Comparison of ENCODE assay signal across 1 cellular context in the genomic region with DNA sequence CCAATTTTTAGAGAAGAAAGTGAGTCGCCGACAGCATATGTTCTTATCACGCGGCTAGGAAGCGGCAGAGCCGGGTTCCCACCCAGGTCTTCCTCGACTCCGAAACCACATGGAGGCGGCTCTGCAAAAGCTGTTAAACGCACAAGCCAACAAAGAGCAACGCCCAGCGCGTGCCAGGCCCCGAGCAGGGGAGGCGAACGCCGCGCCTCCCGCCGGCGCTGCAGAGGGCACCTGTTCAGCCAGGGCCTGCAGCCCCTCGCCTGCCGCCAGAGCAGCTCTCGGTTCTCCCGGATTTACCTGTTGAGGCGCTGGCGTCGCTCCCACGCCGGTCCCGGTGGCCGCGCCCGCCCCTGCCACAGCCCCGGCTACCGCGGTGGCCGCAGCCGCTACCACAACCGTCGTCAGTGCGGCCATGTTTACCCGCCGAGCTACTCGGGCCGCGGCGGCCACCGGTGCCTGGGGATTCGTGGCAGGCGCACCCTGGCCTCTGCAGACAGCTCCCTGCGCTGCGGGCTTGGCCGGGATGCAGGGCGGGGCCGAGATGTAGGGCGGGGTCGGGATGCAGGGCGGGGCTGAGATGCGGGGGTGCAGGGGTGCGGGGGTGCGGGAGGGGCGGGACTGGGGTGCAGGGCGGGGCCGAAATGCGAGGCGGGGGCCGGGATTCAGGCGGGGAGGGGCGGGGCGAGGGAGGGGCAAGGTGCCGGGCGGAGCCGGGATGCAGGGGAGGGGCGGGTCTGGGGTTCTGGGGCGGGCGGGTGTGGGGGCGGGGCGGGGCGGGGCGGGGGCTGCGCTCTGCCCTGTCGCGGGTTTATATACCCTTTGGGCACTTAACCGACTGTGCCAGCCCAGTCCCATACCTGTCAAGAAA.
A peak's percentile ranks its signal among the peaks of the same experiment; 100 is the strongest.
TF ChIP-seq lines count a peak whose summit lies in the region.

A gene with protein sequence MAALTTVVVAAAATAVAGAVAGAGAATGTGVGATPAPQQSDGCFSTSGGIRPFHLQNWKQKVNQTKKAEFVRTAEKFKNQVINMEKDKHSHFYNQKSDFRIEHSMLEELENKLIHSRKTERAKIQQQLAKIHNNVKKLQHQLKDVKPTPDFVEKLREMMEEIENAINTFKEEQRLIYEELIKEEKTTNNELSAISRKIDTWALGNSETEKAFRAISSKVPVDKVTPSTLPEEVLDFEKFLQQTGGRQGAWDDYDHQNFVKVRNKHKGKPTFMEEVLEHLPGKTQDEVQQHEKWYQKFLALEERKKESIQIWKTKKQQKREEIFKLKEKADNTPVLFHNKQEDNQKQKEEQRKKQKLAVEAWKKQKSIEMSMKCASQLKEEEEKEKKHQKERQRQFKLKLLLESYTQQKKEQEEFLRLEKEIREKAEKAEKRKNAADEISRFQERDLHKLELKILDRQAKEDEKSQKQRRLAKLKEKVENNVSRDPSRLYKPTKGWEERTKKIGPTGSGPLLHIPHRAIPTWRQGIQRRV (minus strand): TSS at position 525 of the 868 bp plus-strand sequence. CDS start 111 bp downstream, at position 414.

TF ChIP-seq in WTC11, 78 proteins besides CTCF, POLR2A, EP300 and RAD21 (continued from another document):
- TF ChIP-seq, protein P1, sequence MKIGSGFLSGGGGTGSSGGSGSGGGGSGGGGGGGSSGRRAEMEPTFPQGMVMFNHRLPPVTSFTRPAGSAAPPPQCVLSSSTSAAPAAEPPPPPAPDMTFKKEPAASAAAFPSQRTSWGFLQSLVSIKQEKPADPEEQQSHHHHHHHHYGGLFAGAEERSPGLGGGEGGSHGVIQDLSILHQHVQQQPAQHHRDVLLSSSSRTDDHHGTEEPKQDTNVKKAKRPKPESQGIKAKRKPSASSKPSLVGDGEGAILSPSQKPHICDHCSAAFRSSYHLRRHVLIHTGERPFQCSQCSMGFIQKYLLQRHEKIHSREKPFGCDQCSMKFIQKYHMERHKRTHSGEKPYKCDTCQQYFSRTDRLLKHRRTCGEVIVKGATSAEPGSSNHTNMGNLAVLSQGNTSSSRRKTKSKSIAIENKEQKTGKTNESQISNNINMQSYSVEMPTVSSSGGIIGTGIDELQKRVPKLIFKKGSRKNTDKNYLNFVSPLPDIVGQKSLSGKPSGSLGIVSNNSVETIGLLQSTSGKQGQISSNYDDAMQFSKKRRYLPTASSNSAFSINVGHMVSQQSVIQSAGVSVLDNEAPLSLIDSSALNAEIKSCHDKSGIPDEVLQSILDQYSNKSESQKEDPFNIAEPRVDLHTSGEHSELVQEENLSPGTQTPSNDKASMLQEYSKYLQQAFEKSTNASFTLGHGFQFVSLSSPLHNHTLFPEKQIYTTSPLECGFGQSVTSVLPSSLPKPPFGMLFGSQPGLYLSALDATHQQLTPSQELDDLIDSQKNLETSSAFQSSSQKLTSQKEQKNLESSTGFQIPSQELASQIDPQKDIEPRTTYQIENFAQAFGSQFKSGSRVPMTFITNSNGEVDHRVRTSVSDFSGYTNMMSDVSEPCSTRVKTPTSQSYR (CRISPR knock-in tag; IDR thresholded peaks at IDR 0.05), result no peak
- peak; percentile 86 for TF ChIP-seq JUN (CRISPR knock-in tag; IDR thresholded peaks at IDR 0.05)
- TF ChIP-seq, protein P2, sequence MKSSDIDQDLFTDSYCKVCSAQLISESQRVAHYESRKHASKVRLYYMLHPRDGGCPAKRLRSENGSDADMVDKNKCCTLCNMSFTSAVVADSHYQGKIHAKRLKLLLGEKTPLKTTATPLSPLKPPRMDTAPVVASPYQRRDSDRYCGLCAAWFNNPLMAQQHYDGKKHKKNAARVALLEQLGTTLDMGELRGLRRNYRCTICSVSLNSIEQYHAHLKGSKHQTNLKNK (CRISPR knock-in tag; IDR thresholded peaks at IDR 0.05), result no peak
- TF ChIP-seq HMGA2 (CRISPR knock-in tag; IDR thresholded peaks at IDR 0.05), result no peak
- peak; percentile 94 for TF ChIP-seq FOXP1 (CRISPR knock-in tag; IDR thresholded peaks at IDR 0.05; ENCODE audit: borderline replicate concordance)
- TF ChIP-seq ZNF423 (CRISPR knock-in tag; IDR thresholded peaks at IDR 0.05), result no peak
- no peak for TF ChIP-seq GRHL2 (CRISPR knock-in tag; IDR thresholded peaks at IDR 0.05; ENCODE audit: insufficient replicate concordance, severe bottlenecking)
- TF ChIP-seq, protein P3, sequence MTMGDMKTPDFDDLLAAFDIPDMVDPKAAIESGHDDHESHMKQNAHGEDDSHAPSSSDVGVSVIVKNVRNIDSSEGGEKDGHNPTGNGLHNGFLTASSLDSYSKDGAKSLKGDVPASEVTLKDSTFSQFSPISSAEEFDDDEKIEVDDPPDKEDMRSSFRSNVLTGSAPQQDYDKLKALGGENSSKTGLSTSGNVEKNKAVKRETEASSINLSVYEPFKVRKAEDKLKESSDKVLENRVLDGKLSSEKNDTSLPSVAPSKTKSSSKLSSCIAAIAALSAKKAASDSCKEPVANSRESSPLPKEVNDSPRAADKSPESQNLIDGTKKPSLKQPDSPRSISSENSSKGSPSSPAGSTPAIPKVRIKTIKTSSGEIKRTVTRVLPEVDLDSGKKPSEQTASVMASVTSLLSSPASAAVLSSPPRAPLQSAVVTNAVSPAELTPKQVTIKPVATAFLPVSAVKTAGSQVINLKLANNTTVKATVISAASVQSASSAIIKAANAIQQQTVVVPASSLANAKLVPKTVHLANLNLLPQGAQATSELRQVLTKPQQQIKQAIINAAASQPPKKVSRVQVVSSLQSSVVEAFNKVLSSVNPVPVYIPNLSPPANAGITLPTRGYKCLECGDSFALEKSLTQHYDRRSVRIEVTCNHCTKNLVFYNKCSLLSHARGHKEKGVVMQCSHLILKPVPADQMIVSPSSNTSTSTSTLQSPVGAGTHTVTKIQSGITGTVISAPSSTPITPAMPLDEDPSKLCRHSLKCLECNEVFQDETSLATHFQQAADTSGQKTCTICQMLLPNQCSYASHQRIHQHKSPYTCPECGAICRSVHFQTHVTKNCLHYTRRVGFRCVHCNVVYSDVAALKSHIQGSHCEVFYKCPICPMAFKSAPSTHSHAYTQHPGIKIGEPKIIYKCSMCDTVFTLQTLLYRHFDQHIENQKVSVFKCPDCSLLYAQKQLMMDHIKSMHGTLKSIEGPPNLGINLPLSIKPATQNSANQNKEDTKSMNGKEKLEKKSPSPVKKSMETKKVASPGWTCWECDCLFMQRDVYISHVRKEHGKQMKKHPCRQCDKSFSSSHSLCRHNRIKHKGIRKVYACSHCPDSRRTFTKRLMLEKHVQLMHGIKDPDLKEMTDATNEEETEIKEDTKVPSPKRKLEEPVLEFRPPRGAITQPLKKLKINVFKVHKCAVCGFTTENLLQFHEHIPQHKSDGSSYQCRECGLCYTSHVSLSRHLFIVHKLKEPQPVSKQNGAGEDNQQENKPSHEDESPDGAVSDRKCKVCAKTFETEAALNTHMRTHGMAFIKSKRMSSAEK (CRISPR knock-in tag; IDR thresholded peaks at IDR 0.05; ENCODE audit: borderline replicate concordance), result no peak
- no peak for TF ChIP-seq GTF2I (CRISPR knock-in tag; conservative IDR thresholded peaks at IDR 0.05)
TF ChIP-seq in WTC11: peak in this region for 34.
